Comparison of ENCODE assay signal across 21 cellular contexts in the genomic region with DNA sequence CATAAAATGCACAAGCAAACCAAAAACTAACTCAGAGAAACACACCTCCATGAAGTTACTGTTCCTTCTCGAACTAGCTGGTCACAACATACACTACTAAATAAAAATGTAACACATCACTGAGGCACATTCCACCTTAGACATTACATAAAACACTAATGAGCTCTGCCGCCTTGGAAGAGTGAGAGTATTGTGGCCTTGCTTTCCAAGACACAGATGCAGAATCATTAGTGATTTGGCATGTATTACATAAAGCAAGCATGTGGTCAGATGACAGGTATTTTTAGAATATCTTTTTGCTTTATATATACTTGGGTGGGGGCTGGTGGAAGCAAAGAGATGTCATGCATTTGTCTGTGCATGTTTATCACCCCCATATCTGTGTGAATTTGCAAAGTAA.
DNase-seq lines count a peak whose midpoint lies in the region; ATAC-seq and TF ChIP-seq lines count a peak whose summit lies in the region.
"Had no signal": no experiment of that assay in that cellular context is flagged by ENCODE, and none has a peak within 500 bp of the region (broad histone marks: within the 10 kb centered on the region; RNA-seq: fewer than 3 reads in every experiment).

No MANE protein-coding gene starts in this region.

- H3K4me2 ChIP-seq in DOHH2 (ENCODE audit: low read length), result peak overlapping the region; percentile 69
- H3K4me2 ChIP-seq: A549, PC-9 had no signal

- peaks cover 91% of the 10 kb centered on the region for H3K27me3 Mint-ChIP-seq in activated CD4-positive, alpha-beta T cell treated with anti-CD3 and anti-CD28 coated beads, Interleukin-2, amount 10 ng/mL, durations not matched to agents 7 days and 5 days

- no peak overlapping the region for H3K27ac ChIP-seq in DOHH2 (ENCODE audit: low read depth, low read length)
- H3K27ac ChIP-seq in Panc1 (ENCODE audit: low read length), result peak overlapping the region; percentile 42; the same call in 1 of the 2 replicates
- H3K27ac ChIP-seq in foreskin keratinocyte, result no peak overlapping the region
- H3K27ac ChIP-seq: A549, PC-9, SK-N-MC had no signal

- H3K4me1 Mint-ChIP-seq in activated CD4-positive, alpha-beta T cell treated with anti-CD3 and anti-CD28 coated beads, Interleukin-2, amount 10 ng/mL, durations not matched to agents 7 days and 5 days, result peaks cover 33% of the 10 kb centered on the region

- BruUV-seq in Panc1 (replicated peaks; lab: Mats Ljungman, UMichigan), result no TSS peak

- in situ Hi-C loops in Panc1 (cut with HindIII; ENCODE audit: low pct_unique_long_range_greater_than_20kb, low sequenced_read_pairs), result no loop called here

- CTCF ChIA-PET in Panc1 (lab: Charles Lee), result no interaction called here
- CTCF ChIA-PET in activated CD4-positive, alpha-beta T cell treated with anti-CD3 and anti-CD28 coated beads, Interleukin-2, amount 10 ng/mL, durations not matched to agents 7 days and 5 days (lab: Charles Lee), result interaction anchor here (0.9 kb wide), 1 partner anchor 22 kb away, joined by 3 read pairs; no protein-coding TSS in a partner anchor

- ATAC-seq in Panc1 (no peak), foreskin keratinocyte (no peak)
- ATAC-seq: A549 had no signal

- peaks cover 20% of the 10 kb centered on the region for H3F3A ChIP-seq in DOHH2 (ENCODE audit: control insufficient read depth, insufficient read depth)

- peaks cover 32% of the 10 kb centered on the region for H3K79me2 ChIP-seq in DOHH2 (ENCODE audit: control insufficient read depth, low read length)

- peaks cover 6% of the 10 kb centered on the region for H4K20me1 ChIP-seq in DOHH2 (ENCODE audit: control insufficient read depth, insufficient read depth, low read depth, low read length)

- peak overlapping the region; percentile 78 for H3K4me3 ChIP-seq in DOHH2 (ENCODE audit: low read length)
- H3K4me3 ChIP-seq in Panc1 (ENCODE audit: low read depth in 2 of 2, low read length in 2 of 2), result no peak overlapping the region
- H3K4me3 ChIP-seq in neuron (ENCODE audit: low read length), result peak overlapping the region; percentile 90
- H3K4me3 ChIP-seq: A549, PC-9, SK-N-MC had no signal

- H3K9me2 ChIP-seq in DOHH2 (replicated peaks; ENCODE audit: control insufficient read depth, low read length), result no peaks in the 10 kb centered on the region

- H3K4me3 Mint-ChIP-seq in activated CD4-positive, alpha-beta T cell treated with anti-CD3 and anti-CD28 coated beads, Interleukin-2, amount 10 ng/mL, durations not matched to agents 7 days and 5 days, result no peak overlapping the region
- H3K4me3 Mint-ChIP-seq: H9 had no signal

- DNase-seq in Panc1 (ENCODE audit: low read depth, low spot score), result no peak
- DNase-seq in cerebellum (ENCODE audit: low spot score), result peak; percentile 52
- no peak for DNase-seq in activated CD4-positive, alpha-beta T cell treated with anti-CD3 and anti-CD28 coated beads, Interleukin-2, amount 10 ng/mL, durations not matched to agents 7 days and 5 days
- no peak for DNase-seq in foreskin keratinocyte
- no peak for DNase-seq in OCI-M2 (lab: John Stamatoyannopoulos, UW; ENCODE audit: unreplicated experiment)
- DNase-seq in GOT3 (lab: John Stamatoyannopoulos, UW), result no peak
- DNase-seq: H9, IMR-90, Karpas-422, NCI-H1436, NCI-H2029, NCI-H2171 treated with DMSO at 0.1 percent for 48 hours, NCI-H510A, NCI-H82, PC-9, Right ventricle myocardium superior had no signal

- H3K27me3 ChIP-seq in DOHH2 (ENCODE audit: control insufficient read depth, low read length) (peaks cover 22% of the 10 kb centered on the region), Panc1 (ENCODE audit: control insufficient read depth, insufficient read depth, low read length) (no peaks in the 10 kb centered on the region), neuron (ENCODE audit: insufficient read depth, low read length) (no peaks in the 10 kb centered on the region), foreskin keratinocyte (peaks cover 100% of the 10 kb centered on the region)

- TF ChIP-seq CTCF in DOHH2 (IDR thresholded peaks at IDR 0.05; ENCODE audit: low read depth, low read length, poor library complexity, severe bottlenecking) (no peak), Panc1 (IDR thresholded peaks at IDR 0.05) (no peak), foreskin keratinocyte (conservative IDR thresholded peaks at IDR 0.05) (no peak)

- intact Hi-C loops in Panc1 (cut with micrococcal nuclease; ENCODE audit: unreplicated experiment), result no loop called here

- H3K4me1 ChIP-seq in DOHH2 (ENCODE audit: control insufficient read depth, low read length) (peaks cover 81% of the 10 kb centered on the region), Panc1 (ENCODE audit: control insufficient read depth, insufficient read depth, low read length) (peaks cover 25% of the 10 kb centered on the region), neuron (ENCODE audit: insufficient read depth, low read length) (peaks cover 18% of the 10 kb centered on the region), foreskin keratinocyte (no peaks in the 10 kb centered on the region)
- H3K4me1 ChIP-seq: A549 had no signal

- H3K36me3 ChIP-seq in DOHH2 (ENCODE audit: control insufficient read depth, low read length), result no peaks in the 10 kb centered on the region
- peaks cover 2% of the 10 kb centered on the region; the same call in 1 of the 2 replicates for H3K36me3 ChIP-seq in Panc1 (ENCODE audit: control insufficient read depth, insufficient read depth, low read length)
- H3K36me3 ChIP-seq in neuron (ENCODE audit: insufficient read depth, low read length), result peaks cover 55% of the 10 kb centered on the region

- POLR2A ChIA-PET in Panc1 (lab: Charles Lee), result interaction anchor here (0.6 kb wide), 1 partner anchor 472 kb away, joined by 4 read pairs; no protein-coding TSS in a partner anchor
- POLR2A ChIA-PET in activated CD4-positive, alpha-beta T cell treated with anti-CD3 and anti-CD28 coated beads, Interleukin-2, amount 10 ng/mL, durations not matched to agents 7 days and 5 days (lab: Charles Lee), result no interaction called here

- H3K9me3 Mint-ChIP-seq in activated CD4-positive, alpha-beta T cell treated with anti-CD3 and anti-CD28 coated beads, Interleukin-2, amount 10 ng/mL, durations not matched to agents 7 days and 5 days, result no peaks in the 10 kb centered on the region
- H3K9me3 Mint-ChIP-seq: H9 had no signal

- no peaks in the 10 kb centered on the region for H3K9me3 ChIP-seq in DOHH2 (ENCODE audit: control insufficient read depth, insufficient read depth, low read length)
- H3K9me3 ChIP-seq in Panc1 (ENCODE audit: control insufficient read depth, insufficient read depth, low read depth, low read length), result no peaks in the 10 kb centered on the region
- no peaks in the 10 kb centered on the region for H3K9me3 ChIP-seq in neuron (ENCODE audit: low read length)
- H3K9me3 ChIP-seq: A549 had no signal

- H3K36me3 Mint-ChIP-seq in activated CD4-positive, alpha-beta T cell treated with anti-CD3 and anti-CD28 coated beads, Interleukin-2, amount 10 ng/mL, durations not matched to agents 7 days and 5 days (ENCODE audit: low read depth), result peaks cover 4% of the 10 kb centered on the region

- H2AFZ ChIP-seq in neuron (ENCODE audit: low read depth, low read length), result no peak overlapping the region
- H2AFZ ChIP-seq: PC-9 had no signal

- H3K27ac Mint-ChIP-seq in activated CD4-positive, alpha-beta T cell treated with anti-CD3 and anti-CD28 coated beads, Interleukin-2, amount 10 ng/mL, durations not matched to agents 7 days and 5 days, result no peak overlapping the region
- H3K27ac Mint-ChIP-seq: CD14-positive monocyte, H9 had no signal

Comparison
In these comparisons a context has a peak if more than half of its experiments do, and no peak if none do; other contexts are left out.
1. H3K4me3 ChIP-seq: peak in DOHH2 (single experiment) and neuron (single experiment); none in Panc1 (0 of 2).